ENCODE assay signal across 28 cellular contexts in the genomic region with DNA sequence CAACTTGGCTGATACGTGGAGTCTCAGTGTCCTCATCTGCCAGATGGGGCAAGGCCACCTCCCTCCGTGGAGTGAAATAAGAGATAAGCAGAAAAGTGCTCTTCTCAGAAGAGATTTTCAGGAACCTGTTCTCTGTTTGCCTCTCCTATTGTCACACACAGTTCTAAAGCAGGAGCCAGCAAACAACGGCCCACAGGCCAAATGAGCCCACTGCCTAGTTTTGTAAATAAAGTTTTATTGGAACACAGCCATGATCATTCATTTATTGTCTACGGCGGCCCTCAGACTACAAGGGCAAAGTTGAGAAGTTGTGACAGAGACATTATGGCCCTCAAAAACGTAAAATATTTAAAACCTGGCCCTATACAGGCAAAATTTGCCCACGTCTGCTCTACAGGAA.
"Had no signal": no experiment of that assay in that cellular context is flagged by ENCODE, and none has a peak within 500 bp of the region (broad histone marks: within the 10 kb centered on the region; RNA-seq: fewer than 3 reads in every experiment).

No MANE protein-coding gene starts in this region.

- H3K36me3 ChIP-seq: stomach, suprapubic skin, thoracic aorta, thyroid gland, tibial artery, tibial nerve, transverse colon, upper lobe of left lung, upper lobe of right lung, uterus, vagina had no signal

- H3K9me3 Mint-ChIP-seq: stimulated activated effector memory CD8-positive, alpha-beta T cell treated with anti-CD3 and anti-CD28 coated beads, Interleukin-12 subunit alpha, Interleukin-12 subunit beta, amount 100 ng/mL, for 72 hours; stimulated activated memory B cell treated with anti-CD40 and anti-IgM and Interleukin-4, amounts not matched to agents 10 μg/mL and 1 μg/mL and 100 μg/mL, for 72 hours; stimulated activated naive CD8-positive, alpha-beta T cell treated with anti-CD3 and anti-CD28 coated beads, Interleukin-15, amount 100 ng/mL, for 72 hours; stimulated activated naive CD8-positive, alpha-beta T cell treated with anti-CD3 and anti-CD28 coated beads, Interleukin-15, Interleukin-2, amounts not matched to agents 100 ng/mL and 50 ng/mL, for 24 hours had no signal

- H3K4me1 Mint-ChIP-seq: stimulated activated effector memory CD8-positive, alpha-beta T cell treated with anti-CD3 and anti-CD28 coated beads, Interleukin-12 subunit alpha, Interleukin-12 subunit beta, amount 100 ng/mL, for 72 hours; stimulated activated memory B cell treated with anti-CD40 and anti-IgM and Interleukin-4, amounts not matched to agents 10 μg/mL and 1 μg/mL and 100 μg/mL, for 72 hours; stimulated activated naive B cell treated with anti-CD40 and anti-IgM and Interleukin-4, amounts not matched to agents 10 μg/mL and 1 μg/mL and 100 μg/mL, for 72 hours; stimulated activated naive CD8-positive, alpha-beta T cell treated with anti-CD3 and anti-CD28 coated beads, Interleukin-15, amount 100 ng/mL, for 72 hours had no signal

- DNase-seq: stimulated activated CD4-positive, alpha-beta T cell treated with anti-CD3 and anti-CD28 coated beads, Interleukin-2, amount 100 ng/mL, for 48 hours; stimulated activated CD4-positive, alpha-beta T cell treated with anti-CD3 and anti-CD28 coated beads, Interleukin-4, amount 100 ng/mL, for 1 hour; stimulated activated CD4-positive, alpha-beta T cell treated with anti-CD3 and anti-CD28 coated beads, Interleukin-4, amount 100 ng/mL, for 24 hours; stimulated activated CD4-positive, alpha-beta T cell treated with anti-CD3 and anti-CD28 coated beads, Interleukin-4, amount 100 ng/mL, for 4 hours; stimulated activated CD8-positive, alpha-beta memory T cell treated with anti-CD3 and anti-CD28 coated beads, Interleukin-4, amount 100 ng/mL, for 48 hours; stimulated activated naive B cell treated with anti-CD40 and anti-IgM and Interleukin-4, amounts not matched to agents 10 μg/mL and 1 μg/mL and 100 μg/mL, for 72 hours; stimulated activated naive CD4-positive, alpha-beta T cell; stimulated activated naive CD4-positive, alpha-beta T cell treated with Interleukin-2 at 50 U/mL for 16 hours; stimulated activated naive CD8-positive, alpha-beta T cell treated with anti-CD3 and anti-CD28 coated beads, Interleukin-15, amount 100 ng/mL, for 72 hours; stimulated activated naive CD8-positive, alpha-beta T cell treated with anti-CD3 and anti-CD28 coated beads, Interleukin-15, Interleukin-2, amounts not matched to agents 100 U/mL and 50 U/mL, for 24 hours; stomach; substantia nigra; testis; thyroid gland; tibial artery; transverse colon; trophoblast cell; upper lobe of left lung; upper lobe of right lung; uterus had no signal

- H3K4me3 ChIP-seq: stomach, suprapubic skin, testis, thoracic aorta, thyroid gland, tibial artery, tibial nerve, transverse colon, upper lobe of left lung, upper lobe of right lung, uterus, vagina had no signal

- H3K4me1 ChIP-seq: stomach, suprapubic skin, testis, tibial artery, upper lobe of left lung, upper lobe of right lung, uterus, vagina had no signal

- H3K9me3 ChIP-seq: stomach, suprapubic skin, testis, thoracic aorta, thyroid gland, tibial artery, tibial nerve, transverse colon, upper lobe of left lung, upper lobe of right lung, uterus, vagina had no signal

- H3K27me3 Mint-ChIP-seq: stimulated activated memory B cell treated with anti-CD40 and anti-IgM and Interleukin-4, amounts not matched to agents 10 μg/mL and 1 μg/mL and 100 μg/mL, for 72 hours had no signal

- H3K27me3 ChIP-seq: testis, thyroid gland, tibial nerve, transverse colon, upper lobe of left lung, uterus, vagina had no signal

- H3K27ac Mint-ChIP-seq: stimulated activated effector memory CD8-positive, alpha-beta T cell treated with anti-CD3 and anti-CD28 coated beads, Interleukin-12 subunit alpha, Interleukin-12 subunit beta, amount 100 ng/mL, for 72 hours; stimulated activated memory B cell treated with anti-CD40 and anti-IgM and Interleukin-4, amounts not matched to agents 10 μg/mL and 1 μg/mL and 100 μg/mL, for 72 hours; stimulated activated naive B cell treated with anti-CD40 and anti-IgM and Interleukin-4, amounts not matched to agents 10 μg/mL and 1 μg/mL and 100 μg/mL, for 72 hours; stimulated activated naive CD8-positive, alpha-beta T cell treated with anti-CD3 and anti-CD28 coated beads, Interleukin-15, amount 100 ng/mL, for 72 hours; stimulated activated naive CD8-positive, alpha-beta T cell treated with anti-CD3 and anti-CD28 coated beads, Interleukin-15, Interleukin-2, amounts not matched to agents 100 ng/mL and 50 ng/mL, for 24 hours had no signal

- ATAC-seq: stimulated activated effector memory CD8-positive, alpha-beta T cell treated with anti-CD3 and anti-CD28 coated beads, Interleukin-12 subunit alpha, Interleukin-12 subunit beta, amount 100 ng/mL, for 72 hours; stimulated activated memory B cell treated with anti-CD40 and anti-IgM and Interleukin-4, amounts not matched to agents 10 μg/mL and 1 μg/mL and 100 μg/mL, for 72 hours; stimulated activated naive B cell treated with anti-CD40 and anti-IgM and Interleukin-4, amounts not matched to agents 10 μg/mL and 1 μg/mL and 100 μg/mL, for 72 hours; stimulated activated naive CD8-positive, alpha-beta T cell treated with anti-CD3 and anti-CD28 coated beads, Interleukin-15, amount 100 ng/mL, for 72 hours; stimulated activated naive CD8-positive, alpha-beta T cell treated with anti-CD3 and anti-CD28 coated beads, Interleukin-15, Interleukin-2, amounts not matched to agents 100 U/mL and 50 U/mL, for 24 hours; upper lobe of right lung had no signal

- H3K27ac ChIP-seq: stomach, suprapubic skin, testis, thoracic aorta, thyroid gland, tibial artery, tibial nerve, transverse colon, upper lobe of left lung, upper lobe of right lung, uterus, vagina had no signal

- FAIRE-seq: urothelium cell line had no signal

- H3K36me3 Mint-ChIP-seq: stimulated activated effector memory CD8-positive, alpha-beta T cell treated with anti-CD3 and anti-CD28 coated beads, Interleukin-12 subunit alpha, Interleukin-12 subunit beta, amount 100 ng/mL, for 72 hours; stimulated activated memory B cell treated with anti-CD40 and anti-IgM and Interleukin-4, amounts not matched to agents 10 μg/mL and 1 μg/mL and 100 μg/mL, for 72 hours; stimulated activated naive B cell treated with anti-CD40 and anti-IgM and Interleukin-4, amounts not matched to agents 10 μg/mL and 1 μg/mL and 100 μg/mL, for 72 hours had no signal

- H3K4me3 Mint-ChIP-seq: stimulated activated effector memory CD8-positive, alpha-beta T cell treated with anti-CD3 and anti-CD28 coated beads, Interleukin-12 subunit alpha, Interleukin-12 subunit beta, amount 100 ng/mL, for 72 hours; stimulated activated memory B cell treated with anti-CD40 and anti-IgM and Interleukin-4, amounts not matched to agents 10 μg/mL and 1 μg/mL and 100 μg/mL, for 72 hours; stimulated activated naive B cell treated with anti-CD40 and anti-IgM and Interleukin-4, amounts not matched to agents 10 μg/mL and 1 μg/mL and 100 μg/mL, for 72 hours; stimulated activated naive CD8-positive, alpha-beta T cell treated with anti-CD3 and anti-CD28 coated beads, Interleukin-15, amount 100 ng/mL, for 72 hours; stimulated activated naive CD8-positive, alpha-beta T cell treated with anti-CD3 and anti-CD28 coated beads, Interleukin-15, Interleukin-2, amounts not matched to agents 100 ng/mL and 50 ng/mL, for 24 hours had no signal
